In genomic region chr14:92726135-92726932, GRCh38 we compare ENCODE assay signal across 9 cellular contexts. TPM values are rescaled to one million over a fixed set of nuclear protein-coding genes. Genes with fewer than 3 reads are reported as not detected.
DNase-seq lines count a peak whose midpoint lies in the region; ATAC-seq and TF ChIP-seq lines count a peak whose summit lies in the region.
"Had no signal": no experiment of that assay in that cellular context is flagged by ENCODE, and none has a peak within 500 bp of the region (broad histone marks: within the 10 kb centered on the region; RNA-seq: fewer than 3 reads in every experiment).

No MANE protein-coding gene starts in this region.

- TF ChIP-seq CTCF in kidney epithelial cell (IDR thresholded peaks at IDR 0.05; ENCODE audit: insufficient read depth, low read length, poor library complexity, severe bottlenecking) (no peak), upper lobe of right lung (IDR thresholded peaks at IDR 0.05) (no peak)

- H3K9me3 ChIP-seq in upper lobe of right lung, result no peaks in the 10 kb centered on the region

- H3K4me3 ChIP-seq in kidney epithelial cell (ENCODE audit: low read depth, low read length) (no peak overlapping the region), upper lobe of right lung (no peak overlapping the region)
- H3K4me3 ChIP-seq: GM12878 had no signal

- intact Hi-C loops in upper lobe of right lung (cut with DNase I), result no loop called here

- H3K27ac ChIP-seq in upper lobe of right lung, result peak overlapping the region; percentile 80

- H3K36me3 ChIP-seq in kidney epithelial cell (ENCODE audit: control insufficient read depth, insufficient read depth, low read length), result no peaks in the 10 kb centered on the region
- H3K36me3 ChIP-seq in upper lobe of right lung, result peaks cover 4% of the 10 kb centered on the region

- ATAC-seq in upper lobe of right lung (peak; percentile 85), HG02678 (IDR thresholded peaks at IDR 0.05; ENCODE audit: unreplicated experiment) (no peak)
- ATAC-seq: GM12878 had no signal

- H3K27me3 ChIP-seq in kidney epithelial cell (ENCODE audit: control insufficient read depth, insufficient read depth, low read length) (no peaks in the 10 kb centered on the region), upper lobe of right lung (no peaks in the 10 kb centered on the region)

- peaks cover 42% of the 10 kb centered on the region for H3K4me1 ChIP-seq in upper lobe of right lung

- DNase-seq in AG08396 (ENCODE audit: low spot score) (peak; percentile 91), M059J (ENCODE audit: low read depth) (peak; percentile 88), astrocyte of the hippocampus (ENCODE audit: low read depth, low spot score) (peak; percentile 86), kidney epithelial cell (ENCODE audit: low read depth) (peak; percentile 57), upper lobe of right lung (peak; percentile 92), HuH-7.5 (ENCODE audit: low spot score) (no peak), SKM-1 treated with dmso at 0.1 percent for 144 hours (lab: John Stamatoyannopoulos, UW; ENCODE audit: unreplicated experiment) (no peak)

RNA-seq across cellular contexts. Expression of gene LGMN, which starts 22.1 kb away (rescaled TPM):
- total RNA-seq in M059J (2014; rRNA removed; shearing (Covaris generic)), result 56.7 and 62.0 TPM in 2 replicates
- total RNA-seq in kidney epithelial cell (56.9 and 70.0 TPM in 2 replicates), upper lobe of right lung (140 TPM)

Comparison
In these comparisons a context has a peak if more than half of its experiments do, and no peak if none do; other contexts are left out.
1. DNase-seq: peak in AG08396 (single experiment), M059J (single experiment), astrocyte of the hippocampus (single experiment), kidney epithelial cell (single experiment) and upper lobe of right lung (single experiment); none in HuH-7.5 (single experiment) and SKM-1 treated with dmso at 0.1 percent for 144 hours (single experiment).